1 cellular context compared by ENCODE assay signal in the genomic region with DNA sequence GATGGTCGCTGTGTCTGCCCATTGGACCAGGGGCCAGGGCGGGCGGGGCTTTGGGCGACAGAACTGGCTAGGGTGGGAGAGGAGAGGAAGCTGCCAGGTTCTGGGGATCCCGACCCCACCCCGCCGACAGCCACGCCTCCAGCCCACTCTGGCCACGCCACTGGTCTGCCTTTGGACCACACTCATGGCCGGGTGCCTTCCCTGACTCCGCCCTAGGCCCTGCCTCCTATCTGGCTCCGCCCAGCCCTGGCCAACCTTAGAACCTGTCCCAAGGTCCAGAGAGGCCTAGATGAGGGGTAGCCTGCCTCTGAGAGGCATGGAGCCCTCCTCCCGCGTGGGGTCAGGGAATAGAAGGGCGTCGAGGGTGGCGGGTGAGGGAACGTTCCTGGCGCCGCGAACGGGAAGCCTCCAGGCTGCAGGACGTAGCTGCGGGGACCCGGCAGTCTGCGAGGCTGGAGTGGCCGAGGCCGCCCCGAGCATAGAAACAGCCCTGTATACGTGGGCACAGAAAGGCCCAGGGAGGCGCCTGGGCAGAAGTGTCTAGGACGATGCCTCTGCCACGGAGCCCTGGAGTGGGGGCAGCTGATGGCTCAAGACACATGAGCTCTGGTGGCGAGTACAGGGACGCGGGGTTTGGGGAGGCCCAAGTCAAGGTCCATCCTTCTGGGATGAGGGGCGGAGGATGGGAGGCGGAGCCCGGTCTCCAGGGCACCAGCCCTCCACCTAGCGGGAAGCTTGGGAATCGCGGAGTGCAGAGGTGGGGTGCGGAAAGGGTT.
TF ChIP-seq lines count a peak whose summit lies in the region.

No MANE protein-coding gene starts in this region.

TF ChIP-seq in HepG2, 621 proteins besides CTCF, POLR2A, EP300 and RAD21 (continued from another document and continues in another):
- TF ChIP-seq, protein P1, sequence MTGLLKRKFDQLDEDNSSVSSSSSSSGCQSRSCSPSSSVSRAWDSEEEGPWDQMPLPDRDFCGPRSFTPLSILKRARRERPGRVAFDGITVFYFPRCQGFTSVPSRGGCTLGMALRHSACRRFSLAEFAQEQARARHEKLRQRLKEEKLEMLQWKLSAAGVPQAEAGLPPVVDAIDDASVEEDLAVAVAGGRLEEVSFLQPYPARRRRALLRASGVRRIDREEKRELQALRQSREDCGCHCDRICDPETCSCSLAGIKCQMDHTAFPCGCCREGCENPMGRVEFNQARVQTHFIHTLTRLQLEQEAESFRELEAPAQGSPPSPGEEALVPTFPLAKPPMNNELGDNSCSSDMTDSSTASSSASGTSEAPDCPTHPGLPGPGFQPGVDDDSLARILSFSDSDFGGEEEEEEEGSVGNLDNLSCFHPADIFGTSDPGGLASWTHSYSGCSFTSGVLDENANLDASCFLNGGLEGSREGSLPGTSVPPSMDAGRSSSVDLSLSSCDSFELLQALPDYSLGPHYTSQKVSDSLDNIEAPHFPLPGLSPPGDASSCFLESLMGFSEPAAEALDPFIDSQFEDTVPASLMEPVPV (CRISPR knock-in tag; IDR thresholded peaks at IDR 0.05): peak; percentile 55; the same call in 1 of the 2 replicates
- TF ChIP-seq MIER3 (CRISPR knock-in tag; IDR thresholded peaks at IDR 0.05; ENCODE audit: borderline replicate concordance) (0 out of 2 replicates have a peak, but pooled peaks have one; percentile 23), POGZ (CRISPR knock-in tag; IDR thresholded peaks at IDR 0.05) (peak; percentile 77), ETV6 (CRISPR knock-in tag; conservative IDR thresholded peaks at IDR 0.05) (peak; percentile 40; the same call in 1 of the 2 replicates), DMAP1 (CRISPR knock-in tag; IDR thresholded peaks at IDR 0.05) (peak; percentile 90), SP1 (IDR thresholded peaks at IDR 0.05) (no peak), SP1 (CRISPR knock-in tag; IDR thresholded peaks at IDR 0.05) (peak; percentile 79), ZNF260 (CRISPR knock-in tag; IDR thresholded peaks at IDR 0.05; ENCODE audit: borderline replicate concordance, low read depth) (no peak), HES4 (CRISPR knock-in tag; IDR thresholded peaks at IDR 0.05; ENCODE audit: borderline replicate concordance) (peak; percentile 63; the same call in 1 of the 2 replicates), ATF1 (CRISPR knock-in tag; IDR thresholded peaks at IDR 0.05) (peak; percentile 45; the same call in 1 of the 2 replicates), POLR2AphosphoS5 (IDR thresholded peaks at IDR 0.05; ENCODE audit: low read depth, low read length) (peak; percentile 96), ZBTB20 (CRISPR knock-in tag; IDR thresholded peaks at IDR 0.05; ENCODE audit: borderline replicate concordance, low read depth) (0 out of 2 replicates have a peak, but pooled peaks have one; percentile 47), ZNF263 (CRISPR knock-in tag; IDR thresholded peaks at IDR 0.05) (peak; percentile 84), IKZF1 (IDR thresholded peaks at IDR 0.05) (no peak), ZNF746 (CRISPR knock-in tag; IDR thresholded peaks at IDR 0.05) (0 out of 2 replicates have a peak, but pooled peaks have one; percentile 34), PREB (CRISPR knock-in tag; IDR thresholded peaks at IDR 0.05) (no peak), ZNF230 (CRISPR knock-in tag; IDR thresholded peaks at IDR 0.05) (peak; percentile 96), ZNF24 (IDR thresholded peaks at IDR 0.05) (no peak), GATA4 (IDR thresholded peaks at IDR 0.05; ENCODE audit: borderline replicate concordance, low read depth) (peak; percentile 75; the same call in 1 of the 2 replicates), ZNF180 (CRISPR knock-in tag; IDR thresholded peaks at IDR 0.05; ENCODE audit: borderline replicate concordance, low read depth) (no peak), ZNF776 (CRISPR knock-in tag; IDR thresholded peaks at IDR 0.05) (0 out of 2 replicates have a peak, but pooled peaks have one; percentile 62), ATF3 (CRISPR knock-in tag; IDR thresholded peaks at IDR 0.05) (no peak), RARA (CRISPR knock-in tag; IDR thresholded peaks at IDR 0.05) (peak; percentile 12; the same call in 1 of the 2 replicates), PPARG (CRISPR knock-in tag; conservative IDR thresholded peaks at IDR 0.05) (no peak), RBM39 (IDR thresholded peaks at IDR 0.05; ENCODE audit: low read depth, low read length, poor library complexity, severe bottlenecking) (peak; percentile 34), HMG20B (CRISPR knock-in tag; conservative IDR thresholded peaks at IDR 0.05) (0 out of 2 replicates have a peak, but pooled peaks have one; percentile 11), ZFP82 (CRISPR knock-in tag; IDR thresholded peaks at IDR 0.05; ENCODE audit: borderline replicate concordance) (no peak), KDM1A (CRISPR knock-in tag; IDR thresholded peaks at IDR 0.05) (0 out of 2 replicates have a peak, but pooled peaks have one; percentile 52), ZNF274 (CRISPR knock-in tag; IDR thresholded peaks at IDR 0.05) (peak; percentile 94), TEF (CRISPR knock-in tag; IDR thresholded peaks at IDR 0.05) (no peak), ZNF710 (CRISPR knock-in tag; IDR thresholded peaks at IDR 0.05; ENCODE audit: borderline replicate concordance) (0 out of 2 replicates have a peak, but pooled peaks have one; percentile 47), ZNF747 (CRISPR knock-in tag; IDR thresholded peaks at IDR 0.05; ENCODE audit: borderline replicate concordance) (0 out of 2 replicates have a peak, but pooled peaks have one; percentile 51), BRD4 (CRISPR knock-in tag; IDR thresholded peaks at IDR 0.05) (peak; percentile 91), ZSCAN25 (CRISPR knock-in tag; IDR thresholded peaks at IDR 0.05) (no peak), SP4 (CRISPR knock-in tag; IDR thresholded peaks at IDR 0.05) (peak; percentile 96), ZFP37 (CRISPR knock-in tag; IDR thresholded peaks at IDR 0.05; ENCODE audit: borderline replicate concordance) (peak; percentile 84; the same call in 1 of the 2 replicates), ZFX (CRISPR knock-in tag; IDR thresholded peaks at IDR 0.05; ENCODE audit: low read depth) (peak; percentile 100)
- TF ChIP-seq, protein P2, sequence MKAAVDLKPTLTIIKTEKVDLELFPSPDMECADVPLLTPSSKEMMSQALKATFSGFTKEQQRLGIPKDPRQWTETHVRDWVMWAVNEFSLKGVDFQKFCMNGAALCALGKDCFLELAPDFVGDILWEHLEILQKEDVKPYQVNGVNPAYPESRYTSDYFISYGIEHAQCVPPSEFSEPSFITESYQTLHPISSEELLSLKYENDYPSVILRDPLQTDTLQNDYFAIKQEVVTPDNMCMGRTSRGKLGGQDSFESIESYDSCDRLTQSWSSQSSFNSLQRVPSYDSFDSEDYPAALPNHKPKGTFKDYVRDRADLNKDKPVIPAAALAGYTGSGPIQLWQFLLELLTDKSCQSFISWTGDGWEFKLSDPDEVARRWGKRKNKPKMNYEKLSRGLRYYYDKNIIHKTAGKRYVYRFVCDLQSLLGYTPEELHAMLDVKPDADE (CRISPR knock-in tag; IDR thresholded peaks at IDR 0.05): 0 out of 2 replicates have a peak, but pooled peaks have one; percentile 74
- TF ChIP-seq, protein P3, sequence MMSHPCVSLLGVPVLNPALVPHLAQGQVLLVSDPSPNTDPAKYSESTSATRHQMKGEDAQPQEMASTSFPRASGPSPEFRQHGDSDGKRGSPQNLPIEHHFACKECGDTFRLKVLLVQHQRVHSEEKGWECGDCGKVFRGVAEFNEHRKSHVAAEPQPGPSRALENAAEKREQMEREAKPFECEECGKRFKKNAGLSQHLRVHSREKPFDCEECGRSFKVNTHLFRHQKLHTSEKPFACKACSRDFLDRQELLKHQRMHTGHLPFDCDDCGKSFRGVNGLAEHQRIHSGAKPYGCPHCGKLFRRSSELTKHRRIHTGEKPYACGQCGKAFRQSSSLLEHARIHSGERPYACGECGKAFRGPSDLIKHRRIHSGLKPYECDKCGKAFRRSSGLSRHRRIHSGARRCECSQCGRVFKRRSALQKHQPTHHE (CRISPR knock-in tag; IDR thresholded peaks at IDR 0.05; ENCODE audit: borderline replicate concordance): 0 out of 2 replicates have a peak, but pooled peaks have one; percentile 61
- TF ChIP-seq, protein P4, sequence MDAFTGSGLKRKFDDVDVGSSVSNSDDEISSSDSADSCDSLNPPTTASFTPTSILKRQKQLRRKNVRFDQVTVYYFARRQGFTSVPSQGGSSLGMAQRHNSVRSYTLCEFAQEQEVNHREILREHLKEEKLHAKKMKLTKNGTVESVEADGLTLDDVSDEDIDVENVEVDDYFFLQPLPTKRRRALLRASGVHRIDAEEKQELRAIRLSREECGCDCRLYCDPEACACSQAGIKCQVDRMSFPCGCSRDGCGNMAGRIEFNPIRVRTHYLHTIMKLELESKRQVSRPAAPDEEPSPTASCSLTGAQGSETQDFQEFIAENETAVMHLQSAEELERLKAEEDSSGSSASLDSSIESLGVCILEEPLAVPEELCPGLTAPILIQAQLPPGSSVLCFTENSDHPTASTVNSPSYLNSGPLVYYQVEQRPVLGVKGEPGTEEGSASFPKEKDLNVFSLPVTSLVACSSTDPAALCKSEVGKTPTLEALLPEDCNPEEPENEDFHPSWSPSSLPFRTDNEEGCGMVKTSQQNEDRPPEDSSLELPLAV (CRISPR knock-in tag; conservative IDR thresholded peaks at IDR 0.05; ENCODE audit: low read depth): no peak
- TF ChIP-seq, protein P5, sequence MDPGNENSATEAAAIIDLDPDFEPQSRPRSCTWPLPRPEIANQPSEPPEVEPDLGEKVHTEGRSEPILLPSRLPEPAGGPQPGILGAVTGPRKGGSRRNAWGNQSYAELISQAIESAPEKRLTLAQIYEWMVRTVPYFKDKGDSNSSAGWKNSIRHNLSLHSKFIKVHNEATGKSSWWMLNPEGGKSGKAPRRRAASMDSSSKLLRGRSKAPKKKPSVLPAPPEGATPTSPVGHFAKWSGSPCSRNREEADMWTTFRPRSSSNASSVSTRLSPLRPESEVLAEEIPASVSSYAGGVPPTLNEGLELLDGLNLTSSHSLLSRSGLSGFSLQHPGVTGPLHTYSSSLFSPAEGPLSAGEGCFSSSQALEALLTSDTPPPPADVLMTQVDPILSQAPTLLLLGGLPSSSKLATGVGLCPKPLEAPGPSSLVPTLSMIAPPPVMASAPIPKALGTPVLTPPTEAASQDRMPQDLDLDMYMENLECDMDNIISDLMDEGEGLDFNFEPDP (CRISPR knock-in tag; conservative IDR thresholded peaks at IDR 0.05): 0 out of 2 replicates have a peak, but pooled peaks have one; percentile 59
- TF ChIP-seq, protein P6, sequence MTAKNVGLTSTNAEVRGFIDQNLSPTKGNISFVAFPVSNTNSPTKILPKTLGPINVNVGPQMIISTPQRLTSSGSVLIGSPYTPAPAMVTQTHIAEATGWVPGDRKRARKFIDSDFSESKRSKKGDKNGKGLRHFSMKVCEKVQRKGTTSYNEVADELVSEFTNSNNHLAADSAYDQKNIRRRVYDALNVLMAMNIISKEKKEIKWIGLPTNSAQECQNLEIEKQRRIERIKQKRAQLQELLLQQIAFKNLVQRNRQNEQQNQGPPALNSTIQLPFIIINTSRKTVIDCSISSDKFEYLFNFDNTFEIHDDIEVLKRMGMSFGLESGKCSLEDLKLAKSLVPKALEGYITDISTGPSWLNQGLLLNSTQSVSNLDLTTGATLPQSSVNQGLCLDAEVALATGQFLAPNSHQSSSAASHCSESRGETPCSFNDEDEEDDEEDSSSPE (CRISPR knock-in tag; IDR thresholded peaks at IDR 0.05): peak; percentile 41
- TF ChIP-seq, protein P7, sequence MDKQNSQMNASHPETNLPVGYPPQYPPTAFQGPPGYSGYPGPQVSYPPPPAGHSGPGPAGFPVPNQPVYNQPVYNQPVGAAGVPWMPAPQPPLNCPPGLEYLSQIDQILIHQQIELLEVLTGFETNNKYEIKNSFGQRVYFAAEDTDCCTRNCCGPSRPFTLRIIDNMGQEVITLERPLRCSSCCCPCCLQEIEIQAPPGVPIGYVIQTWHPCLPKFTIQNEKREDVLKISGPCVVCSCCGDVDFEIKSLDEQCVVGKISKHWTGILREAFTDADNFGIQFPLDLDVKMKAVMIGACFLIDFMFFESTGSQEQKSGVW (CRISPR knock-in tag; IDR thresholded peaks at IDR 0.05; ENCODE audit: borderline replicate concordance): no peak
- TF ChIP-seq, protein P8, sequence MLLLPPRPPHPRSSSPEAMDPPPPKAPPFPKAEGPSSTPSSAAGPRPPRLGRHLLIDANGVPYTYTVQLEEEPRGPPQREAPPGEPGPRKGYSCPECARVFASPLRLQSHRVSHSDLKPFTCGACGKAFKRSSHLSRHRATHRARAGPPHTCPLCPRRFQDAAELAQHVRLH (CRISPR knock-in tag; IDR thresholded peaks at IDR 0.05; ENCODE audit: borderline replicate concordance, low read depth): peak; percentile 70; the same call in 1 of the 2 replicates
